12 cellular contexts compared by ENCODE assay signal in the genomic region with DNA sequence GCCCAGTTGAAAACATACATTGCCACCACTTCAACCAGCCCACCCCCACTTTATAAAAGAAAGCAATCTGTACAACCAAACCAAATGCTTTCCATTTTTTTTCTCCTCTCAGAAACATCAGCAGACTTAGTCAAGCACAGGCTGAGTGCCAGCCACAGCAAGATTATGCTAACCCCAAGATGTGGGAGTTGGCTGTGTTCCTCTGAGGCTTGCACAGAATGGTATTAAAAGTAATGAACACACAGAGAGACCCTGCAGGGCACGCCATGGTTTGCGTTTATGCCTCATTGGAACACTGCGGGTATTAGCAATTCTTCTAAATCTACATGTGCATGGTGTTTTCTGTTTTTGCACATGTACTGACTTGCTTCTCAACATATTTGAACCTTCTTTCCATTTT.
DNase-seq lines count a peak whose midpoint lies in the region; ATAC-seq and TF ChIP-seq lines count a peak whose summit lies in the region.
"Had no signal": no experiment of that assay in that cellular context is flagged by ENCODE, and none has a peak within 500 bp of the region (broad histone marks: within the 10 kb centered on the region; RNA-seq: fewer than 3 reads in every experiment).

No MANE protein-coding gene starts in this region.

- DNase-seq in GM04504 (ENCODE audit: low read depth) (peak; percentile 46), hepatocyte (ENCODE audit: low spot score) (peak; percentile 30), stomach (peak; percentile 64), NCI-H2171 (lab: John Stamatoyannopoulos, UW) (no peak), cortex of kidney (lab: John Stamatoyannopoulos, UW) (no peak), progenitor cell of endocrine pancreas (ENCODE audit: low spot score, unreplicated experiment) (no peak)
- no peak for DNase-seq in effector memory CD8-positive, alpha-beta T cell
- DNase-seq: activated naive CD8-positive, alpha-beta T cell treated with anti-CD3 and anti-CD28 coated beads, Interleukin-2, amount 10 ng/mL, durations not matched to agents 7 days and 5 days; Karpas-422 had no signal

- H3K27ac ChIP-seq in hepatocyte = no peak overlapping the region
- H3K27ac ChIP-seq in stomach = peak overlapping the region in 2 of 5 donors; percentile 57 to 75
- H3K27ac ChIP-seq: neutrophil had no signal

- H3K27me3 ChIP-seq in hepatocyte (no peaks in the 10 kb centered on the region), stomach (no peaks in the 10 kb centered on the region)
- H3K27me3 ChIP-seq: neutrophil had no signal

- no peak for ATAC-seq in effector memory CD8-positive, alpha-beta T cell (replicated peaks)
- ATAC-seq: WTC11 had no signal

- H3K36me3 ChIP-seq in hepatocyte (replicated peaks; ENCODE audit: insufficient read depth, low read depth) (no peaks in the 10 kb centered on the region), stomach (no peaks in the 10 kb centered on the region)
- H3K36me3 ChIP-seq: neutrophil had no signal

- H3K27ac Mint-ChIP-seq in brain (peak overlapping the region; percentile 74 to 98 (median 93)), progenitor cell of endocrine pancreas (no peak overlapping the region)
- no peak overlapping the region for H3K27ac Mint-ChIP-seq in effector memory CD8-positive, alpha-beta T cell
- H3K27ac Mint-ChIP-seq: activated naive CD8-positive, alpha-beta T cell treated with anti-CD3 and anti-CD28 coated beads, Interleukin-2, amount 10 ng/mL, durations not matched to agents 7 days and 5 days; WTC11 had no signal

- no peak overlapping the region for H2AFZ ChIP-seq in hepatocyte

- no peak for TF ChIP-seq EP300 in stomach (IDR thresholded peaks at IDR 0.05)

- H3K4me1 Mint-ChIP-seq in brain (peaks cover 62% of the 10 kb centered on the region), progenitor cell of endocrine pancreas (ENCODE audit: low read depth) (peaks cover 3% of the 10 kb centered on the region)
- H3K4me1 Mint-ChIP-seq in effector memory CD8-positive, alpha-beta T cell (ENCODE audit: low read depth in 2 of 2) = no peaks in the 10 kb centered on the region
- H3K4me1 Mint-ChIP-seq: activated naive CD8-positive, alpha-beta T cell treated with anti-CD3 and anti-CD28 coated beads, Interleukin-2, amount 10 ng/mL, durations not matched to agents 7 days and 5 days had no signal

- no peaks in the 10 kb centered on the region for H3K9me3 ChIP-seq in hepatocyte (ENCODE audit: low read depth)
- no peaks in the 10 kb centered on the region for H3K9me3 ChIP-seq in stomach

- no peaks in the 10 kb centered on the region for H3K79me2 ChIP-seq in hepatocyte

- TF ChIP-seq CTCF in brain (conservative IDR thresholded peaks at IDR 0.05) = no peak
- TF ChIP-seq CTCF in hepatocyte (IDR thresholded peaks at IDR 0.05; ENCODE audit: poor library complexity) = no peak
- TF ChIP-seq CTCF in stomach (IDR thresholded peaks at IDR 0.05) = no peak
- TF ChIP-seq CTCF in progenitor cell of endocrine pancreas (IDR thresholded peaks at IDR 0.05; ENCODE audit: unreplicated experiment) = no peak

- H3K4me3 Mint-ChIP-seq in brain (peak overlapping the region; percentile 24 to 72 (median 53)), progenitor cell of endocrine pancreas (ENCODE audit: low read depth) (no peak overlapping the region)
- H3K4me3 Mint-ChIP-seq in effector memory CD8-positive, alpha-beta T cell = no peak overlapping the region
- H3K4me3 Mint-ChIP-seq: activated naive CD8-positive, alpha-beta T cell treated with anti-CD3 and anti-CD28 coated beads, Interleukin-2, amount 10 ng/mL, durations not matched to agents 7 days and 5 days; WTC11 had no signal

- H3K36me3 Mint-ChIP-seq in brain (peaks cover under 1% of the 10 kb centered on the region), progenitor cell of endocrine pancreas (ENCODE audit: insufficient read depth) (no peaks in the 10 kb centered on the region)
- no peaks in the 10 kb centered on the region for H3K36me3 Mint-ChIP-seq in effector memory CD8-positive, alpha-beta T cell (ENCODE audit: insufficient read depth)
- H3K36me3 Mint-ChIP-seq: activated naive CD8-positive, alpha-beta T cell treated with anti-CD3 and anti-CD28 coated beads, Interleukin-2, amount 10 ng/mL, durations not matched to agents 7 days and 5 days had no signal

- H4K20me1 ChIP-seq in hepatocyte (ENCODE audit: insufficient read depth, poor library complexity, severe bottlenecking) = no peaks in the 10 kb centered on the region

- no peak overlapping the region for H3K4me2 ChIP-seq in hepatocyte

- 81% methylated on average over 3 of the region's 3 CpGs for WGBS in hepatocyte (ENCODE audit: low lambda C conversion rate, missing lambda C conversion rate)
- 15 to 49% (median 29%) methylated on average over 3 of the region's 3 CpGs for WGBS in stomach, 5 donors

- H3K4me1 ChIP-seq in hepatocyte (ENCODE audit: insufficient read depth) = no peaks in the 10 kb centered on the region
- H3K4me1 ChIP-seq in stomach = peaks cover 8 to 33% (median 20%) of the 10 kb centered on the region in 4 donors

- H3K9me2 ChIP-seq in hepatocyte (replicated peaks; ENCODE audit: insufficient read depth) = no peaks in the 10 kb centered on the region

- H3K9me3 Mint-ChIP-seq in brain (peaks cover under 1 to 12% (median 5%) of the 10 kb centered on the region in 5 experiments), progenitor cell of endocrine pancreas (ENCODE audit: low read depth) (peaks cover under 1% of the 10 kb centered on the region)
- peaks cover 0 to 7% of the 10 kb centered on the region in 2 donors for H3K9me3 Mint-ChIP-seq in effector memory CD8-positive, alpha-beta T cell
- H3K9me3 Mint-ChIP-seq: activated naive CD8-positive, alpha-beta T cell treated with anti-CD3 and anti-CD28 coated beads, Interleukin-2, amount 10 ng/mL, durations not matched to agents 7 days and 5 days had no signal

- H3K4me3 ChIP-seq in hepatocyte (no peak overlapping the region), stomach (no peak overlapping the region)

- intact Hi-C loops in stomach (cut with DNase I; ENCODE audit: low total_unique reads) = no loop called here

- TF ChIP-seq POLR2A in stomach (IDR thresholded peaks at IDR 0.05) = no peak

- no peaks in the 10 kb centered on the region for H3K27me3 Mint-ChIP-seq in brain
- H3K27me3 Mint-ChIP-seq in progenitor cell of endocrine pancreas = no peaks in the 10 kb centered on the region
- no peaks in the 10 kb centered on the region for H3K27me3 Mint-ChIP-seq in effector memory CD8-positive, alpha-beta T cell
- H3K27me3 Mint-ChIP-seq: activated naive CD8-positive, alpha-beta T cell treated with anti-CD3 and anti-CD28 coated beads, Interleukin-2, amount 10 ng/mL, durations not matched to agents 7 days and 5 days had no signal

Comparison
In these comparisons a context has a peak if more than half of its experiments do, and no peak if none do; other contexts are left out.
1. DNase-seq: peak in GM04504 (single experiment), hepatocyte (single experiment) and stomach (single experiment); none in NCI-H2171 (single experiment), cortex of kidney (single experiment), progenitor cell of endocrine pancreas (single experiment) and effector memory CD8-positive, alpha-beta T cell (0 of 3).
2. H3K27ac Mint-ChIP-seq: peak in brain (5 of 5); none in progenitor cell of endocrine pancreas (single experiment) and effector memory CD8-positive, alpha-beta T cell (0 of 2).
3. H3K4me3 Mint-ChIP-seq: peak in brain (5 of 5); none in progenitor cell of endocrine pancreas (single experiment) and effector memory CD8-positive, alpha-beta T cell (0 of 2).